ENCODE assay signal across 22 cellular contexts in the genomic region with DNA sequence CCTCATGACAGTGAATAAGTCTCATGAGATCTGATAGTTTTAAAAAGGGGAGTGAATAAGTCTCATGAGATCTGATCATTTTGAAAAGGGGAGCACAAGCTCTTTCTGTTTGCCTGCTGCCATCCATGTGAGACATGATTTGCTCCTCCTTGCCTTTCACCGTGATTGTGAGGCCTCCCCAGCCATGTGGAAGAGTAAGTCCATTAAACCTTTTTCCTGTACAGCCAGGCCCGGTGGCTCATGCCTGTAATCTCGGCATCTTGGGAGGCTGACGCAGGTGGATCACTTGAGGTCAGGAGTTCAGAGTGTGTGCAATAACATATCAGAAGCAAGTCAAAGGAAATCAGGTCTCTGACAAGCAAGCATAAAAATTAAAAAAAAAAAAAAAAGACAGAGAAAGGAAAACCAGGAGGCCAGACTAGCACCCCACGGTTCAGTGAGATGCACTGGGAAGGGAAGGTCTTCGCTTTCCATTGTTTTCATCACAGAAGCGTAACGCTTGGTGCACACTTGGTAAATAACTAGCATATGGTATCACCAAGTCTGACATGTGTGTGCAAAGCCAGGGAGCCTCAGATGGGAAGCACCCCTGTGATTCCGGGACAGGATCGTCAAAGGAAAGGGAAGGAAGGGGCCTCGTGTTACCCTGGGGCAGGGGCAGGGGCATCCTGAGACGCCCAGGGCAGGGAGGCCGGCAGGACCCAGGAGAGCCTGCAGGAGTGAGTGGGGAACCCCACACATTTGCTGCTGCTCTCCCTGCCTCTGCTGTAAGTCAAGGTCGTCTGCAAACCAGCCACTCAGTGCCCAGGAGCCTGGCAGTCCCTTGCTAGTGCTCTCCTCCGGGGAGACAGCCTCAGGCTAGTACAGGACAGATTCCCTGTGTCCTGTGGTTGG.
DNase-seq lines count a peak whose midpoint lies in the region; ATAC-seq and TF ChIP-seq lines count a peak whose summit lies in the region.
"Had no signal": no experiment of that assay in that cellular context is flagged by ENCODE, and none has a peak within 500 bp of the region (broad histone marks: within the 10 kb centered on the region; RNA-seq: fewer than 3 reads in every experiment).

No MANE protein-coding gene starts in this region.

- ATAC-seq in DND-41 (ENCODE audit: insufficient read depth, low read depth) = no peak
- no peak for ATAC-seq in esophagus mucosa
- ATAC-seq: Panc1 had no signal

- H3K4me1 ChIP-seq in BLaER1 treated with 17β-estradiol and CSF1 and Interleukin-3, amounts not matched to agents 10 nM and 100 nM = peaks cover 0 to 30% (median 21%) of the 10 kb centered on the region in 10 experiments; a peak in 17 of 20 replicates
- H3K4me1 ChIP-seq in DND-41 (ENCODE audit: insufficient read depth, low read length) = no peaks in the 10 kb centered on the region

- peak overlapping the region in 6 of 11 experiments; percentile 3 to 24 (median 14); a peak in 6 of 22 replicates for H3K4me2 ChIP-seq in BLaER1 treated with 17β-estradiol and CSF1 and Interleukin-3, amounts not matched to agents 10 nM and 100 nM
- no peak overlapping the region for H3K4me2 ChIP-seq in DND-41 (ENCODE audit: insufficient read depth, low read length)

- H3K27ac Mint-ChIP-seq in osteocyte (ENCODE audit: unreplicated experiment) = no peak overlapping the region
- H3K27ac Mint-ChIP-seq: mesothelial cell of epicardium; nephron; stimulated activated naive CD8-positive, alpha-beta T cell treated with anti-CD3 and anti-CD28 coated beads, Interleukin-15, Interleukin-2, amounts not matched to agents 100 ng/mL and 50 ng/mL, for 24 hours; WTC11 had no signal

- no peaks in the 10 kb centered on the region for H3K4me1 Mint-ChIP-seq in osteocyte (ENCODE audit: unreplicated experiment)

- no peaks in the 10 kb centered on the region for H3K27me3 Mint-ChIP-seq in osteocyte (ENCODE audit: unreplicated experiment)
- H3K27me3 Mint-ChIP-seq: stimulated activated naive CD8-positive, alpha-beta T cell treated with anti-CD3 and anti-CD28 coated beads, Interleukin-15, Interleukin-2, amounts not matched to agents 100 ng/mL and 50 ng/mL, for 24 hours had no signal

- no peak overlapping the region for H3K9ac ChIP-seq in BLaER1 treated with 17β-estradiol and CSF1 and Interleukin-3, amounts not matched to agents 10 nM and 100 nM
- no peak overlapping the region for H3K9ac ChIP-seq in DND-41 (ENCODE audit: low read depth, low read length)

- no peak overlapping the region for H3K27ac ChIP-seq in BLaER1 treated with 17β-estradiol and CSF1 and Interleukin-3, amounts not matched to agents 10 nM and 100 nM
- H3K27ac ChIP-seq in DND-41 (ENCODE audit: low read length) = peak overlapping the region; percentile 35; the same call in 1 of the 2 replicates
- H3K27ac ChIP-seq: dorsolateral prefrontal cortex had no signal

- no peak for TF ChIP-seq CTCF in DND-41 (IDR thresholded peaks at IDR 0.05; ENCODE audit: borderline replicate concordance, extremely low read depth, low read length, poor library complexity, severe bottlenecking)
- no peak for TF ChIP-seq CTCF in osteocyte (IDR thresholded peaks at IDR 0.05)

- no peak overlapping the region for H3K4me3 ChIP-seq in BLaER1 treated with 17β-estradiol and CSF1 and Interleukin-3, amounts not matched to agents 10 nM and 100 nM
- H3K4me3 ChIP-seq in DND-41 (ENCODE audit: low read depth in 1 of 2, low read length in 2 of 2) = no peak overlapping the region
- H3K4me3 ChIP-seq: dorsolateral prefrontal cortex had no signal

- no peaks in the 10 kb centered on the region for H3K79me2 ChIP-seq in DND-41 (ENCODE audit: insufficient read depth, low read length)

- H4K20me1 ChIP-seq in BLaER1 treated with 17β-estradiol and CSF1 and Interleukin-3, amounts not matched to agents 10 nM and 100 nM = no peaks in the 10 kb centered on the region
- no peaks in the 10 kb centered on the region for H4K20me1 ChIP-seq in DND-41 (ENCODE audit: insufficient read depth, low read length)

- no peaks in the 10 kb centered on the region for H3K36me3 Mint-ChIP-seq in osteocyte (ENCODE audit: unreplicated experiment)
- H3K36me3 Mint-ChIP-seq: mesothelial cell of epicardium, WTC11 had no signal

- no peak overlapping the region for H3K4me3 Mint-ChIP-seq in osteocyte (ENCODE audit: unreplicated experiment)
- H3K4me3 Mint-ChIP-seq: mesothelial cell of epicardium; nephron; stimulated activated naive CD8-positive, alpha-beta T cell treated with anti-CD3 and anti-CD28 coated beads, Interleukin-15, Interleukin-2, amounts not matched to agents 100 ng/mL and 50 ng/mL, for 24 hours; WTC11 had no signal

- H3K27me3 ChIP-seq in BLaER1 treated with 17β-estradiol and CSF1 and Interleukin-3, amounts not matched to agents 10 nM and 100 nM = no peaks in the 10 kb centered on the region
- H3K27me3 ChIP-seq in DND-41 (ENCODE audit: insufficient read depth, low read length, poor library complexity) = no peaks in the 10 kb centered on the region
- H3K27me3 ChIP-seq: dorsolateral prefrontal cortex had no signal

- peaks cover 13% of the 10 kb centered on the region for H3K9me3 Mint-ChIP-seq in osteocyte (ENCODE audit: unreplicated experiment)

- DNase-seq in DND-41 (no peak), dermis blood vessel endothelial cell (peak; percentile 29), osteocyte (ENCODE audit: extremely low spot score, unreplicated experiment) (peak; percentile 73), GM03348 (ENCODE audit: low spot score) (no peak), NCI-H526 treated with DMSO at 0.1 percent for 48 hours (lab: John Stamatoyannopoulos, UW) (no peak)
- no peak for DNase-seq in activated CD4-positive, alpha-beta T cell treated with anti-CD3 and anti-CD28 coated beads for 1 hour
- DNase-seq: activated gamma-delta T cell treated with Interleukin-2 at 50 U/mL for 16 hours; amygdala; DMS79; left cardiac atrium; NCI-H2029; NK-92 treated with Interleukin-12 subunit alpha and Interleukin-12 subunit beta, amount 100 ng/mL, for 24 hours; stimulated activated CD4-positive, alpha-beta T cell treated with anti-CD3 and anti-CD28 coated beads, Interleukin-4, amount 100 ng/mL, for 24 hours; T-helper 9 cell had no signal

- peaks cover 17 to 46% (median 29%) of the 10 kb centered on the region in 11 experiments for H3K9me3 ChIP-seq in BLaER1 treated with 17β-estradiol and CSF1 and Interleukin-3, amounts not matched to agents 10 nM and 100 nM (replicated peaks in 1 of 11)
- H3K9me3 ChIP-seq in DND-41 (ENCODE audit: insufficient read depth, low read length, severe bottlenecking) = peaks cover 10% of the 10 kb centered on the region

- no peak overlapping the region for H2AFZ ChIP-seq in DND-41 (ENCODE audit: low read depth, low read length)

- peaks cover 0 to 9% (median 0%) of the 10 kb centered on the region in 11 experiments; a peak in 3 of 22 replicates for H3K36me3 ChIP-seq in BLaER1 treated with 17β-estradiol and CSF1 and Interleukin-3, amounts not matched to agents 10 nM and 100 nM
- no peaks in the 10 kb centered on the region for H3K36me3 ChIP-seq in DND-41 (ENCODE audit: insufficient read depth, low read length)

Comparison
In these comparisons a context has a peak if more than half of its experiments do, and no peak if none do; other contexts are left out.
1. DNase-seq: peak in dermis blood vessel endothelial cell (single experiment) and osteocyte (single experiment); none in DND-41 (single experiment), GM03348 (single experiment), NCI-H526 treated with DMSO at 0.1 percent for 48 hours (single experiment) and activated CD4-positive, alpha-beta T cell treated with anti-CD3 and anti-CD28 coated beads for 1 hour (single experiment).